ENCODE assay signal across 34 cellular contexts in the genomic region with DNA sequence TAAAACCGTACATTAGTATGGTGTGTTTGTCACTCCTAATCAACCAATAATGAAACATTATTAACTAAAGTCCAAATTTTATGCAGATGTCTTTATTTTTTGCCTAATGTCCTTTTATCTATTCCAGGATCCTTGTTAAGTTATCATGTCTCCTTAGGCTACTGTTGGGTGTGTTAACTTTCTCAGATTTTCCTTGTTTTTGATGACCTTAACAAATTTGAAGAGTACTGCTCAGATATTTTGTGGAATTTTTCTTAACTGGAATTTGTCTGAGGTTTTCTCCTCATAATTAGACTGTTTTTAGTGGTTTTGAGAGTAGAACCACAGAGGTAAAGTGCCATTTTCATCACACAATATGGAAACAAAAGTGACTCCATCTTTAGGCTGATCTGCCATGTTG.
DNase-seq lines count a peak whose midpoint lies in the region; ATAC-seq, FAIRE-seq and TF ChIP-seq lines count a peak whose summit lies in the region.
"Had no signal": no experiment of that assay in that cellular context is flagged by ENCODE, and none has a peak within 500 bp of the region (broad histone marks: within the 10 kb centered on the region; RNA-seq: fewer than 3 reads in every experiment).

No MANE protein-coding gene starts in this region.

- no peak overlapping the region for H3K56ac ChIP-seq in IMR-90 (ENCODE audit: extremely low read depth, insufficient read depth, low read length)

- DNase-seq in HepG2 (ENCODE audit: low spot score) (no peak), right lobe of liver (no peak), A549 (ENCODE audit: low read depth in 1 of 2, low spot score in 1 of 2) (no peak), IMR-90 (no peak), K562 (ENCODE audit: extremely low read depth in 1 of 4, low spot score in 3 of 4) (no peak)
- no peak for DNase-seq in activated CD4-positive, alpha-beta T cell treated with anti-CD3 and anti-CD28 coated beads, Interleukin-2, amount 10 ng/mL, durations not matched to agents 7 days and 5 days
- no peak for DNase-seq in CD8-positive, alpha-beta T cell
- DNase-seq in activated naive CD4-positive, alpha-beta T cell treated with Interleukin-2 at 50 U/mL for 16 hours: no peak
- DNase-seq: 8988T; ACHN; AML-193; BE2C; C1 segment of cervical spinal cord; Caco-2; Calu3; CD4-positive, alpha-beta memory T cell; CD4-positive, alpha-beta T cell; CD4-positive, CD25-positive, alpha-beta regulatory T cell; CD8-positive, alpha-beta memory T cell; COR-L47; DMS153; DMS53; DMS79; DMS79 treated with DMSO at 0.1 percent for 48 hours; DND-41; EL had no signal

- H3K79me2 ChIP-seq in HepG2 (ENCODE audit: insufficient read depth, low read length): no peaks in the 10 kb centered on the region
- H3K79me2 ChIP-seq in K562 (ENCODE audit: control insufficient read depth, insufficient read depth, low read length): no peaks in the 10 kb centered on the region

- H3K23ac ChIP-seq in IMR-90 (ENCODE audit: low read depth, low read length): no peak overlapping the region

- no TSS peak for BruUV-seq in HepG2 (replicated peaks; lab: Mats Ljungman, UMichigan)
- no TSS peak for BruUV-seq in IMR-90 (replicated peaks; lab: Mats Ljungman, UMichigan)
- BruUV-seq in K562 (replicated peaks; lab: Mats Ljungman, UMichigan): no TSS peak

- no peak overlapping the region for H3K4ac ChIP-seq in IMR-90 (ENCODE audit: low read depth, low read length)

- H4K5ac ChIP-seq in IMR-90 (ENCODE audit: low read depth, low read length): no peak overlapping the region

- H3K4me3 ChIP-seq in HepG2 (replicated peaks in 1 of 3; ENCODE audit: insufficient read depth in 1 of 3, low read depth in 2 of 3, low read length in 3 of 3) (no peak overlapping the region), right lobe of liver (no peak overlapping the region), A549 (no peak overlapping the region), IMR-90 (ENCODE audit: insufficient read depth, low read depth, low read length) (no peak overlapping the region), K562 (no peak overlapping the region)
- no peak overlapping the region for H3K4me3 ChIP-seq in CD8-positive, alpha-beta T cell (ENCODE audit: low read depth, low read length)
- H3K4me3 ChIP-seq: BLaER1; BLaER1 treated with 17β-estradiol and CSF1 and Interleukin-3, amounts not matched to agents 10 nM and 100 nM had no signal

- H3K9me1 ChIP-seq in IMR-90 (ENCODE audit: insufficient read depth, low read length) (no peaks in the 10 kb centered on the region), K562 (ENCODE audit: control insufficient read depth, insufficient read depth, low read length) (no peaks in the 10 kb centered on the region)

- no peaks in the 10 kb centered on the region for H4K20me1 ChIP-seq in HepG2 (ENCODE audit: insufficient read depth, low read length)
- H4K20me1 ChIP-seq in IMR-90 (ENCODE audit: insufficient read depth, low read length): no peaks in the 10 kb centered on the region
- no peaks in the 10 kb centered on the region for H4K20me1 ChIP-seq in K562 (replicated peaks; ENCODE audit: control insufficient read depth, insufficient read depth, low read length)
- H4K20me1 ChIP-seq: BLaER1; BLaER1 treated with 17β-estradiol and CSF1 and Interleukin-3, amounts not matched to agents 10 nM and 100 nM had no signal

- H2AK5ac ChIP-seq in IMR-90 (ENCODE audit: low read depth, low read length): no peak overlapping the region

- H3K9me3 Mint-ChIP-seq in activated CD4-positive, alpha-beta T cell treated with anti-CD3 and anti-CD28 coated beads, Interleukin-2, amount 10 ng/mL, durations not matched to agents 7 days and 5 days: peaks cover 12% of the 10 kb centered on the region
- H3K9me3 Mint-ChIP-seq in CD8-positive, alpha-beta T cell: peaks cover 3% of the 10 kb centered on the region

- no peaks in the 10 kb centered on the region for H3K36me3 ChIP-seq in HepG2 (replicated peaks in 1 of 2; ENCODE audit: control insufficient read depth in 1 of 2, insufficient read depth in 2 of 2, low read length in 2 of 2)
- no peaks in the 10 kb centered on the region for H3K36me3 ChIP-seq in right lobe of liver
- H3K36me3 ChIP-seq in IMR-90 (ENCODE audit: control insufficient read depth, insufficient read depth, low read length): no peaks in the 10 kb centered on the region
- H3K36me3 ChIP-seq in K562 (ENCODE audit: control insufficient read depth, insufficient read depth, low read length): no peaks in the 10 kb centered on the region
- no peaks in the 10 kb centered on the region for H3K36me3 ChIP-seq in CD8-positive, alpha-beta T cell (ENCODE audit: insufficient read depth, low read length)
- H3K36me3 ChIP-seq: BE2C; BLaER1; BLaER1 treated with 17β-estradiol and CSF1 and Interleukin-3, amounts not matched to agents 10 nM and 100 nM had no signal

- no peak overlapping the region for H3K18ac ChIP-seq in IMR-90 (ENCODE audit: low read depth, low read length)

- no peak overlapping the region for H2AK9ac ChIP-seq in IMR-90 (replicated peaks; ENCODE audit: low read depth, low read length, poor library complexity)

- no peak overlapping the region for H3K27ac ChIP-seq in HepG2 (ENCODE audit: extremely low read length, insufficient read depth, low read length)
- no peak overlapping the region for H3K27ac ChIP-seq in right lobe of liver
- H3K27ac ChIP-seq in A549: no peak overlapping the region
- H3K27ac ChIP-seq in IMR-90 (ENCODE audit: insufficient read depth, low read length): no peak overlapping the region
- H3K27ac ChIP-seq in K562 (ENCODE audit: extremely low read depth, low read depth, low read length): no peak overlapping the region
- no peak overlapping the region for H3K27ac ChIP-seq in CD8-positive, alpha-beta T cell (ENCODE audit: low read depth, low read length)
- H3K27ac ChIP-seq: 22Rv1; BLaER1; BLaER1 treated with 17β-estradiol and CSF1 and Interleukin-3, amounts not matched to agents 10 nM and 100 nM; C4-2B had no signal

- TF ChIP-seq CTCF in HepG2 (CRISPR knock-in tag; IDR thresholded peaks at IDR 0.05) (no peak), right lobe of liver (IDR thresholded peaks at IDR 0.05) (no peak), A549 (IDR thresholded peaks at IDR 0.05) (no peak), IMR-90 (conservative IDR thresholded peaks at IDR 0.05; ENCODE audit: low read depth, low read length) (no peak), K562 (IDR thresholded peaks at IDR 0.05 in 2 of 3, conservative IDR thresholded peaks at IDR 0.05 in 1 of 3; ENCODE audit: insufficient read depth in 2 of 3, low read depth in 1 of 3, low read length in 3 of 3) (no peak)
- TF ChIP-seq CTCF in CD8-positive, alpha-beta T cell (IDR thresholded peaks at IDR 0.05): no peak

- 5% methylated on average over 1 of the region's 1 CpG for WGBS in HepG2 (ENCODE audit: low lambda C conversion rate)
- WGBS in right lobe of liver (ENCODE audit: insufficient coverage, low coverage, low lambda C conversion rate, missing lambda C conversion rate): 62% methylated on average over 1 of the region's 1 CpG
- 0% methylated on average over 1 of the region's 1 CpG for WGBS in A549 (ENCODE audit: missing lambda C conversion rate)
- WGBS in IMR-90 (ENCODE audit: extremely low coverage in 2 of 2, insufficient read length in 1 of 2), 2 experiments: no CpG with 5 or more reads among the region's 1 CpG
- WGBS in K562 (ENCODE audit: insufficient coverage, low coverage, missing lambda C conversion rate): 5% methylated on average over 1 of the region's 1 CpG

- H3K4me1 ChIP-seq in HepG2 (ENCODE audit: insufficient read depth, low read length) (no peaks in the 10 kb centered on the region), right lobe of liver (no peaks in the 10 kb centered on the region), A549 (no peaks in the 10 kb centered on the region), IMR-90 (ENCODE audit: control insufficient read depth, insufficient read depth, low read length) (no peaks in the 10 kb centered on the region), K562 (replicated peaks in 1 of 2; ENCODE audit: control insufficient read depth in 2 of 2, insufficient read depth in 2 of 2, low read length in 2 of 2) (no peaks in the 10 kb centered on the region)
- H3K4me1 ChIP-seq in CD8-positive, alpha-beta T cell (ENCODE audit: insufficient read depth, low read length): no peaks in the 10 kb centered on the region
- H3K4me1 ChIP-seq: BE2C, BLaER1 had no signal

- no peak for TF ChIP-seq POLR2A in HepG2 (IDR thresholded peaks at IDR 0.05; ENCODE audit: insufficient read depth in 1 of 2, low read depth in 2 of 2, low read length in 2 of 2)
- no peak for TF ChIP-seq POLR2A in right lobe of liver (IDR thresholded peaks at IDR 0.05)
- TF ChIP-seq POLR2A in A549 (IDR thresholded peaks at IDR 0.05; ENCODE audit: low read length): no peak
- TF ChIP-seq POLR2A in IMR-90 (IDR thresholded peaks at IDR 0.05; ENCODE audit: low read depth, low read length): no peak
- TF ChIP-seq POLR2A in K562 (conservative IDR thresholded peaks at IDR 0.05): no peak

- TF ChIP-seq EP300 in HepG2 (IDR thresholded peaks at IDR 0.05; ENCODE audit: low read depth in 2 of 2, low read length in 2 of 2) (no peak), HepG2 (CRISPR knock-in tag; IDR thresholded peaks at IDR 0.05; ENCODE audit: borderline replicate concordance) (no peak), A549 (IDR thresholded peaks at IDR 0.05) (no peak), K562 (IDR thresholded peaks at IDR 0.05; ENCODE audit: low read length) (no peak)

- H2AFZ ChIP-seq in HepG2 (ENCODE audit: low read length) (no peak overlapping the region), IMR-90 (replicated peaks; ENCODE audit: low read length, poor library complexity) (no peak overlapping the region), K562 (ENCODE audit: low read depth, low read length) (no peak overlapping the region)

- dilution Hi-C loops in IMR-90 (cut with HindIII; ENCODE audit: low sequenced_read_pairs, unreplicated experiment): no loop called here

- intact Hi-C loops in HepG2 (cut with micrococcal nuclease; ENCODE audit: unreplicated experiment): no loop called here
- intact Hi-C loops in right lobe of liver (cut with DNase I): no loop called here
- intact Hi-C loops in IMR-90 (cut with micrococcal nuclease): no loop called here
- intact Hi-C loops in K562 (cut with micrococcal nuclease): no loop called here
- intact Hi-C loops in CD8-positive, alpha-beta T cell (cut with DNase I, micrococcal nuclease): loop anchor here in 1 of 2 experiments (5.0 kb wide), 1 partner anchor 1103 kb away; no protein-coding TSS in a partner anchor

- H3K9ac ChIP-seq in HepG2 (ENCODE audit: insufficient read depth, low read depth, low read length) (no peak overlapping the region), IMR-90 (ENCODE audit: low read depth, low read length) (no peak overlapping the region), K562 (ENCODE audit: insufficient read depth in 1 of 2, low read depth in 2 of 2, low read length in 2 of 2) (no peak overlapping the region)
- H3K9ac ChIP-seq: BLaER1; BLaER1 treated with 17β-estradiol and CSF1 and Interleukin-3, amounts not matched to agents 10 nM and 100 nM had no signal

- H3K4me2 ChIP-seq in HepG2 (ENCODE audit: low read depth, low read length) (no peak overlapping the region), A549 (no peak overlapping the region), IMR-90 (ENCODE audit: low read depth, low read length) (no peak overlapping the region), K562 (ENCODE audit: insufficient read depth, low read length) (no peak overlapping the region)
- H3K4me2 ChIP-seq: BLaER1; BLaER1 treated with 17β-estradiol and CSF1 and Interleukin-3, amounts not matched to agents 10 nM and 100 nM had no signal

- H3K27me3 ChIP-seq in HepG2 (ENCODE audit: control insufficient read depth in 1 of 2, insufficient read depth in 2 of 2, low read length in 2 of 2) (no peaks in the 10 kb centered on the region), right lobe of liver (no peaks in the 10 kb centered on the region), IMR-90 (ENCODE audit: control insufficient read depth, insufficient read depth, low read length) (no peaks in the 10 kb centered on the region), K562 (ENCODE audit: control insufficient read depth in 2 of 2, insufficient read depth in 2 of 2, low read length in 2 of 2) (no peaks in the 10 kb centered on the region)
- no peaks in the 10 kb centered on the region for H3K27me3 ChIP-seq in CD8-positive, alpha-beta T cell (ENCODE audit: insufficient read depth, low read length)
- H3K27me3 ChIP-seq: BE2C; BLaER1; BLaER1 treated with 17β-estradiol and CSF1 and Interleukin-3, amounts not matched to agents 10 nM and 100 nM had no signal

- H3K79me1 ChIP-seq in IMR-90 (ENCODE audit: low read depth in 1 of 2, low read length in 2 of 2): no peaks in the 10 kb centered on the region

- no peak overlapping the region for H2BK20ac ChIP-seq in IMR-90 (ENCODE audit: low read depth, low read length)

- no peak overlapping the region for H3K4me3 Mint-ChIP-seq in activated CD4-positive, alpha-beta T cell treated with anti-CD3 and anti-CD28 coated beads, Interleukin-2, amount 10 ng/mL, durations not matched to agents 7 days and 5 days
- H3K4me3 Mint-ChIP-seq in CD8-positive, alpha-beta T cell: no peak overlapping the region
- H3K4me3 Mint-ChIP-seq: B cell; CD14-positive monocyte; CD4-positive, alpha-beta memory T cell; CD4-positive, alpha-beta T cell; CD4-positive, CD25-positive, alpha-beta regulatory T cell; CD8-positive, alpha-beta memory T cell had no signal

- in situ Hi-C loops in HepG2 (cut with HindIII; ENCODE audit: extremely low pct_ligation_motif_present, low pct_unique_long_range_greater_than_20kb) (no loop called here), IMR-90 (cut with MboI; ENCODE audit: low sequenced_read_pairs) (no loop called here), K562 (cut with MboI) (no loop called here)

- H3K4me1 Mint-ChIP-seq in activated CD4-positive, alpha-beta T cell treated with anti-CD3 and anti-CD28 coated beads, Interleukin-2, amount 10 ng/mL, durations not matched to agents 7 days and 5 days: no peaks in the 10 kb centered on the region
- no peaks in the 10 kb centered on the region for H3K4me1 Mint-ChIP-seq in CD8-positive, alpha-beta T cell (ENCODE audit: low read depth)
- H3K4me1 Mint-ChIP-seq: B cell; CD14-positive monocyte; CD4-positive, alpha-beta memory T cell; CD4-positive, CD25-positive, alpha-beta regulatory T cell; CD8-positive, alpha-beta memory T cell had no signal

- H2BK15ac ChIP-seq in IMR-90 (ENCODE audit: low read depth, low read length): no peak overlapping the region

- no peak overlapping the region for H2BK5ac ChIP-seq in IMR-90 (ENCODE audit: low read depth, low read length, poor library complexity, severe bottlenecking)

- no peak overlapping the region for H3K14ac ChIP-seq in IMR-90 (replicated peaks; ENCODE audit: low read depth, low read length)

- H4K91ac ChIP-seq in IMR-90 (ENCODE audit: insufficient read depth, low read depth, low read length): no peak overlapping the region

- H3K27ac Mint-ChIP-seq in activated CD4-positive, alpha-beta T cell treated with anti-CD3 and anti-CD28 coated beads, Interleukin-2, amount 10 ng/mL, durations not matched to agents 7 days and 5 days: no peak overlapping the region
- no peak overlapping the region for H3K27ac Mint-ChIP-seq in CD8-positive, alpha-beta T cell
- H3K27ac Mint-ChIP-seq: B cell; CD14-positive monocyte; CD4-positive, alpha-beta memory T cell; CD4-positive, alpha-beta T cell; CD4-positive, CD25-positive, alpha-beta regulatory T cell; CD8-positive, alpha-beta memory T cell had no signal

- CTCF ChIA-PET in HepG2 (lab: Yijun Ruan, JAX; ENCODE audit: low intra/inter-chr PET ratio, low total read pairs) (no interaction called here), A549 (lab: Yijun Ruan, JAX) (no interaction called here), IMR-90 (lab: Yijun Ruan, JAX) (no interaction called here), K562 (lab: Yijun Ruan, JAX; ENCODE audit: low intra/inter-chr PET ratio) (no interaction called here)
- CTCF ChIA-PET in activated CD4-positive, alpha-beta T cell treated with anti-CD3 and anti-CD28 coated beads, Interleukin-2, amount 10 ng/mL, durations not matched to agents 7 days and 5 days (lab: Charles Lee): no interaction called here
- CTCF ChIA-PET in CD8-positive, alpha-beta T cell (lab: Charles Lee): no interaction called here

- TF ChIP-seq RAD21 in HepG2 (CRISPR knock-in tag; IDR thresholded peaks at IDR 0.05): no peak
- TF ChIP-seq RAD21 in A549 (conservative IDR thresholded peaks at IDR 0.05 in 1 of 2, IDR thresholded peaks at IDR 0.05 in 1 of 2): no peak
- no peak for TF ChIP-seq RAD21 in IMR-90 (IDR thresholded peaks at IDR 0.05; ENCODE audit: low read length)
- TF ChIP-seq RAD21 in K562 (CRISPR knock-in tag; conservative IDR thresholded peaks at IDR 0.05 in 1 of 2, IDR thresholded peaks at IDR 0.05 in 1 of 2): no peak

- no peaks in the 10 kb centered on the region for H3K36me3 Mint-ChIP-seq in activated CD4-positive, alpha-beta T cell treated with anti-CD3 and anti-CD28 coated beads, Interleukin-2, amount 10 ng/mL, durations not matched to agents 7 days and 5 days (ENCODE audit: low read depth)
- no peaks in the 10 kb centered on the region for H3K36me3 Mint-ChIP-seq in CD8-positive, alpha-beta T cell
- H3K36me3 Mint-ChIP-seq: CD14-positive monocyte; CD4-positive, alpha-beta memory T cell; CD4-positive, CD25-positive, alpha-beta regulatory T cell; CD8-positive, alpha-beta memory T cell had no signal

- peaks cover 81% of the 10 kb centered on the region for H3K9me3 ChIP-seq in HepG2 (ENCODE audit: low read length)
- no peaks in the 10 kb centered on the region for H3K9me3 ChIP-seq in right lobe of liver
- H3K9me3 ChIP-seq in A549: no peaks in the 10 kb centered on the region
- H3K9me3 ChIP-seq in IMR-90 (ENCODE audit: control insufficient read depth, insufficient read depth, low read length): peaks cover 13% of the 10 kb centered on the region
- H3K9me3 ChIP-seq in K562 (replicated peaks; ENCODE audit: control insufficient read depth, insufficient read depth, low read depth, low read length): no peaks in the 10 kb centered on the region
- H3K9me3 ChIP-seq in CD8-positive, alpha-beta T cell (ENCODE audit: low read length): no peaks in the 10 kb centered on the region
- H3K9me3 ChIP-seq: BE2C; BLaER1; BLaER1 treated with 17β-estradiol and CSF1 and Interleukin-3, amounts not matched to agents 10 nM and 100 nM; Caco-2 had no signal

- H4K8ac ChIP-seq in IMR-90 (ENCODE audit: low read depth in 2 of 2, low read length in 2 of 2): no peak overlapping the region

- ATAC-seq in HepG2: no peak
- ATAC-seq in right lobe of liver: no peak
- ATAC-seq in A549: no peak
- no peak for ATAC-seq in IMR-90 (ENCODE audit: low read depth)
- ATAC-seq in K562: no peak
- ATAC-seq in CD8-positive, alpha-beta T cell: no peak

- FAIRE-seq in HepG2 (lab: Jason Lieb, UNC) (no peak), A549 (lab: Jason Lieb, UNC) (no peak), K562 (lab: Jason Lieb, UNC) (no peak)
- FAIRE-seq: A204.1, D721Med had no signal

- H2BK120ac ChIP-seq in IMR-90 (ENCODE audit: low read depth, low read length): no peak overlapping the region

- POLR2A ChIA-PET in HepG2 (lab: Yijun Ruan, JAX): no interaction called here
- POLR2A ChIA-PET in A549 (lab: Yijun Ruan, JAX): no interaction called here
- POLR2A ChIA-PET in IMR-90 (lab: Charles Lee; ENCODE audit: unreplicated experiment): no interaction called here
- POLR2A ChIA-PET in K562 (lab: Yijun Ruan, JAX): no interaction called here
- POLR2A ChIA-PET in activated CD4-positive, alpha-beta T cell treated with anti-CD3 and anti-CD28 coated beads, Interleukin-2, amount 10 ng/mL, durations not matched to agents 7 days and 5 days (lab: Charles Lee): no interaction called here
- POLR2A ChIA-PET in CD8-positive, alpha-beta T cell (lab: Charles Lee): no interaction called here

- H3K27me3 Mint-ChIP-seq in activated CD4-positive, alpha-beta T cell treated with anti-CD3 and anti-CD28 coated beads, Interleukin-2, amount 10 ng/mL, durations not matched to agents 7 days and 5 days: no peaks in the 10 kb centered on the region
- no peaks in the 10 kb centered on the region for H3K27me3 Mint-ChIP-seq in CD8-positive, alpha-beta T cell (ENCODE audit: low read depth)
- H3K27me3 Mint-ChIP-seq: B cell; CD4-positive, alpha-beta memory T cell; CD4-positive, alpha-beta T cell; CD4-positive, CD25-positive, alpha-beta regulatory T cell; CD8-positive, alpha-beta memory T cell had no signal
